Comparison of ENCODE assay signal across 19 cellular contexts in genomic region chr17:72163474-72163873, GRCh38.
"Had no signal": no experiment of that assay in that cellular context is flagged by ENCODE, and none has a peak within 500 bp of the region (broad histone marks: within the 10 kb centered on the region; RNA-seq: fewer than 3 reads in every experiment).

No MANE protein-coding gene starts in this region.

- H3K27me3 ChIP-seq: SJSA1 had no signal

- DNase-seq: KBM-7, MV-4-11, NCI-H1048, NCI-H1105, NCI-H1417, NCI-H1436 treated with DMSO at 0.1 percent for 48 hours, NCI-H1694, NCI-H187 treated with DMSO at 0.1 percent for 48 hours, NCI-H2029 treated with DMSO at 0.1 percent for 48 hours, NCI-H226, NCI-H446, NCI-H510A, NCI-H524 treated with DMSO at 0.1 percent for 48 hours, NCI-H69, NCI-H774, RPMI8226, SHP77 treated with DMSO at 0.1 percent for 48 hours had no signal

- H3K27ac ChIP-seq: SJSA1, SK-N-MC had no signal

- H3K36me3 ChIP-seq: SJSA1 had no signal

- H3K4me1 ChIP-seq: SJSA1 had no signal

- H3K4me3 ChIP-seq: SJSA1, SK-N-MC had no signal
